In genomic region chr3:33737146-33737545, GRCh38 we compare ENCODE assay signal across 31 cellular contexts.
"Had no signal": no experiment of that assay in that cellular context is flagged by ENCODE, and none has a peak within 500 bp of the region (broad histone marks: within the 10 kb centered on the region; RNA-seq: fewer than 3 reads in every experiment).

No MANE protein-coding gene starts in this region.

- H3K9me3 ChIP-seq: SJSA1, SK-N-SH had no signal

- H3K4me2 ChIP-seq: PC-9, SK-N-SH had no signal

- H3K4me3 ChIP-seq: MG63, PC-9, SJSA1 had no signal

- FAIRE-seq: RCC 7860 had no signal

- ATAC-seq: Panc1, Right ventricle myocardium inferior had no signal

- H3K4me1 ChIP-seq: SJSA1 had no signal

- H2AFZ ChIP-seq: PC-9 had no signal

- H3K9ac ChIP-seq: SK-N-SH had no signal

- H3K36me3 ChIP-seq: MG63, SJSA1 had no signal

- DNase-seq: Kasumi-1, MG63, MV-4-11, NCI-H1092, NCI-H1105, NCI-H1417 treated with DMSO at 0.1 percent for 48 hours, NCI-H1436 treated with DMSO at 0.1 percent for 48 hours, NCI-H1694 treated with DMSO at 0.1 percent for 48 hours, NCI-H187 treated with DMSO at 0.1 percent for 48 hours, NCI-H2029, NCI-H2081, NCI-H2171 treated with DMSO at 0.1 percent for 48 hours, NCI-H2227 treated with DMSO at 0.1 percent for 48 hours, NCI-H345, NCI-H446, NCI-H510A treated with DMSO at 0.1 percent for 48 hours, NCI-H524 treated with DMSO at 0.1 percent for 48 hours, NCI-H69, NCI-H748 treated with DMSO at 0.1 percent for 48 hours, NCI-H82, PC-9, SHP77, SIG-M5, SK-N-SH, SW 1271, T-helper 1 cell had no signal

- H3K27ac ChIP-seq: PC-9, RWPE1, SJSA1 had no signal
